In genomic region chr7:28195925-28196324, GRCh38 we compare ENCODE assay signal across 21 cellular contexts.
"Had no signal": no experiment of that assay in that cellular context is flagged by ENCODE, and none has a peak within 500 bp of the region (broad histone marks: within the 10 kb centered on the region; RNA-seq: fewer than 3 reads in every experiment).

No MANE protein-coding gene starts in this region.

- H3K9me3 Mint-ChIP-seq: activated CD4-positive, alpha-beta T cell treated with anti-CD3 and anti-CD28 coated beads, Interleukin-2, amount 10 ng/mL, durations not matched to agents 7 days and 5 days; activated CD8-positive, alpha-beta T cell treated with anti-CD3 and anti-CD28 coated beads for 36 hours; activated naive CD4-positive, alpha-beta T cell treated with anti-CD3 and anti-CD28 coated beads, Interleukin-2, amount 50 U/mL, for 72 hours; brain; dendritic cell treated with granulocyte-macrophage colony-stimulating factor and Interleukin-4, amounts not matched to agents 40 ng/mL and 50 ng/mL, for 4 days; nephron; T-helper 1 cell treated with Interleukin-12 subunit alpha and Interleukin-12 subunit beta and Interleukin-4 antibody, amounts not matched to agents 30 μg/mL and 1 μg/mL, for 36 hours had no signal

- H3K27me3 ChIP-seq: testis had no signal

- H3K36me3 Mint-ChIP-seq: activated naive CD4-positive, alpha-beta T cell treated with anti-CD3 and anti-CD28 coated beads, Interleukin-2, amount 50 U/mL, for 72 hours; brain had no signal

- H3K27me3 Mint-ChIP-seq: dendritic cell treated with granulocyte-macrophage colony-stimulating factor and Interleukin-4, amounts not matched to agents 40 ng/mL and 50 ng/mL, for 4 days had no signal

- H3K27ac ChIP-seq: foreskin keratinocyte, lower lobe of right lung, testis, VCaP had no signal

- ATAC-seq: activated CD8-positive, alpha-beta T cell treated with anti-CD3 and anti-CD28 coated beads for 36 hours; activated naive CD4-positive, alpha-beta T cell treated with anti-CD3 and anti-CD28 coated beads, Interleukin-2, amount 50 U/mL, for 72 hours; foreskin keratinocyte; left lobe of liver; lower lobe of right lung; sciatic nerve had no signal

- H3K27ac Mint-ChIP-seq: activated CD4-positive, alpha-beta T cell treated with anti-CD3 and anti-CD28 coated beads, Interleukin-2, amount 10 ng/mL, durations not matched to agents 7 days and 5 days; activated CD8-positive, alpha-beta T cell treated with anti-CD3 and anti-CD28 coated beads for 36 hours; brain; dendritic cell treated with granulocyte-macrophage colony-stimulating factor and Interleukin-4, amounts not matched to agents 40 ng/mL and 50 ng/mL, for 4 days; nephron; T-helper 1 cell treated with Interleukin-12 subunit alpha and Interleukin-12 subunit beta and Interleukin-4 antibody, amounts not matched to agents 30 μg/mL and 1 μg/mL, for 36 hours had no signal

- H3K9me3 ChIP-seq: lower lobe of right lung, testis had no signal

- H3K36me3 ChIP-seq: lower lobe of right lung had no signal

- H3K4me1 Mint-ChIP-seq: activated CD4-positive, alpha-beta T cell treated with anti-CD3 and anti-CD28 coated beads, Interleukin-2, amount 10 ng/mL, durations not matched to agents 7 days and 5 days had no signal

- H3K4me1 ChIP-seq: foreskin keratinocyte, lower lobe of right lung, testis had no signal

- DNase-seq: activated CD4-positive, alpha-beta T cell treated with anti-CD3 and anti-CD28 coated beads, Interleukin-2, amount 10 ng/mL, durations not matched to agents 7 days and 5 days; activated CD4-positive, CD25-positive, alpha-beta regulatory T cell treated with anti-CD3 and anti-CD28 coated beads, Interleukin-2, amount 50 U/mL, for 72 hours; activated CD8-positive, alpha-beta T cell treated with anti-CD3 and anti-CD28 coated beads for 36 hours; aorta; effector CD4-positive, alpha-beta T cell; foreskin keratinocyte; lower lobe of right lung; nucleus accumbens; small intestine; stimulated activated CD4-positive, alpha-beta T cell treated with anti-CD3 and anti-CD28 coated beads, Interleukin-2, amount 100 ng/mL, for 24 hours; stimulated activated naive CD4-positive, alpha-beta T cell; testis; trophoblast cell had no signal

- FAIRE-seq: small intestine had no signal

- H3K4me3 ChIP-seq: lower lobe of right lung, testis had no signal

- H3K4me3 Mint-ChIP-seq: activated CD4-positive, alpha-beta T cell treated with anti-CD3 and anti-CD28 coated beads, Interleukin-2, amount 10 ng/mL, durations not matched to agents 7 days and 5 days; activated CD8-positive, alpha-beta T cell treated with anti-CD3 and anti-CD28 coated beads for 36 hours; brain; dendritic cell treated with granulocyte-macrophage colony-stimulating factor and Interleukin-4, amounts not matched to agents 40 ng/mL and 50 ng/mL, for 4 days; nephron; T-helper 1 cell treated with Interleukin-12 subunit alpha and Interleukin-12 subunit beta and Interleukin-4 antibody, amounts not matched to agents 30 μg/mL and 1 μg/mL, for 36 hours had no signal
